Comparison of ENCODE assay signal across 1 cellular context in genomic region chr1:165903672-165904071, GRCh38.
TF ChIP-seq lines count a peak whose summit lies in the region.

No MANE protein-coding gene starts in this region.

TF ChIP-seq in HepG2, 621 proteins besides CTCF, POLR2A, EP300 and RAD21 (continued from another document):
- no peak for TF ChIP-seq AFF4 (CRISPR knock-in tag; IDR thresholded peaks at IDR 0.05)
